In genomic region chr1:19650416-19651140, GRCh38 we compare ENCODE assay signal across 9 cellular contexts. TPM values are rescaled to one million over a fixed set of nuclear protein-coding genes. Genes with fewer than 3 reads are reported as not detected.
DNase-seq lines count a peak whose midpoint lies in the region; FAIRE-seq and TF ChIP-seq lines count a peak whose summit lies in the region.
"Had no signal": no experiment of that assay in that cellular context is flagged by ENCODE, and none has a peak within 500 bp of the region (broad histone marks: within the 10 kb centered on the region; RNA-seq: fewer than 3 reads in every experiment).

No MANE protein-coding gene starts in this region.

- H4K20me1 ChIP-seq in fibroblast of lung (ENCODE audit: control insufficient read depth, extremely low read depth, insufficient read depth, low read length): no peaks in the 10 kb centered on the region

- FAIRE-seq in RCC 7860 (lab: Jason Lieb, UNC): no peak

- H3K9ac ChIP-seq in fibroblast of lung (ENCODE audit: insufficient read depth, low read length): peak overlapping the region; percentile 26

- H3K79me2 ChIP-seq in ACC112 (ENCODE audit: control insufficient read depth, insufficient read depth, low read length, unreplicated experiment): peaks cover 46% of the 10 kb centered on the region
- H3K79me2 ChIP-seq in fibroblast of lung (ENCODE audit: control insufficient read depth, insufficient read depth, low read length): peaks cover 79% of the 10 kb centered on the region

- H3K4me2 ChIP-seq in fibroblast of lung (ENCODE audit: extremely low read depth, insufficient read depth, low read length): peak overlapping the region; percentile 68

- H3K27me3 ChIP-seq in ACC112 (ENCODE audit: insufficient read depth, low read length) (no peaks in the 10 kb centered on the region), fibroblast of lung (ENCODE audit: control insufficient read depth, insufficient read depth, low read length) (no peaks in the 10 kb centered on the region)

- no peaks in the 10 kb centered on the region for H3K36me3 ChIP-seq in ACC112 (ENCODE audit: insufficient read depth, low read length)
- peaks cover 3% of the 10 kb centered on the region for H3K36me3 ChIP-seq in fibroblast of lung (ENCODE audit: control insufficient read depth, insufficient read depth, low read length)
- H3K36me3 ChIP-seq: BLaER1 treated with 17β-estradiol and CSF1 and Interleukin-3, amounts not matched to agents 10 nM and 100 nM had no signal

- H3K4me1 ChIP-seq in ACC112 (ENCODE audit: control insufficient read depth, insufficient read depth, low read length, unreplicated experiment) (peaks cover 57% of the 10 kb centered on the region), fibroblast of lung (ENCODE audit: control insufficient read depth, extremely low read depth, insufficient read depth, low read length) (peaks cover 41% of the 10 kb centered on the region)

- no peak overlapping the region for H3K4me3 ChIP-seq in ACC112 (ENCODE audit: low read depth, low read length)
- peak overlapping the region in 1 of 4 experiments; percentile 12 for H3K4me3 ChIP-seq in fibroblast of lung (replicated peaks in 1 of 4; ENCODE audit: control extremely low read depth in 1 of 4, insufficient read depth in 1 of 4, low read depth in 3 of 4, low read length in 4 of 4)
- H3K4me3 ChIP-seq: BLaER1 treated with 17β-estradiol and CSF1 and Interleukin-3, amounts not matched to agents 10 nM and 100 nM had no signal

- intact Hi-C loops in posterior cingulate gyrus (cut with DNase I): loop anchor here (2.0 to 5.0 kb wide), 2 partner anchors 163 to 306 kb away; partner anchors contain the start of gene CAPZB

- H3K9me3 ChIP-seq in fibroblast of lung (ENCODE audit: control insufficient read depth, insufficient read depth, low read depth, low read length): no peaks in the 10 kb centered on the region
- H3K9me3 ChIP-seq: BLaER1 treated with 17β-estradiol and CSF1 and Interleukin-3, amounts not matched to agents 10 nM and 100 nM had no signal

- H2AFZ ChIP-seq in ACC112 (ENCODE audit: low read length, unreplicated experiment): no peak overlapping the region
- no peak overlapping the region for H2AFZ ChIP-seq in fibroblast of lung (ENCODE audit: low read length)

- TF ChIP-seq CTCF in fibroblast of lung (conservative IDR thresholded peaks at IDR 0.05 in 1 of 2, IDR thresholded peaks at IDR 0.05 in 1 of 2; ENCODE audit: low read depth in 1 of 2, low read length in 2 of 2): no peak

- DNase-seq in SK-N-DZ (ENCODE audit: low spot score) (peak; percentile 53), fibroblast of lung (ENCODE audit: low read depth in 2 of 2) (no peak), posterior cingulate gyrus (peak in 7 of 10 donors; percentile 47 to 92 (median 64)), activated gamma-delta T cell (lab: John Stamatoyannopoulos, UW) (no peak), RCC 7860 (ENCODE audit: low spot score) (no peak), NCI-H1105 (lab: John Stamatoyannopoulos, UW) (no peak)
- no peak for DNase-seq in activated CD4-positive, CD25-positive, alpha-beta regulatory T cell treated with anti-CD3 and anti-CD28 coated beads, Interleukin-2, amount 50 U/mL, for 72 hours

- peak overlapping the region; percentile 93 for H3K27ac ChIP-seq in ACC112 (ENCODE audit: low read depth, low read length)
- peak overlapping the region; percentile 91 for H3K27ac ChIP-seq in fibroblast of lung (ENCODE audit: insufficient read depth, low read length)
- H3K27ac ChIP-seq: BLaER1 treated with 17β-estradiol and CSF1 and Interleukin-3, amounts not matched to agents 10 nM and 100 nM had no signal

RNA-seq across cellular contexts. Expression of gene NBL1, which starts 6.5 kb away (rescaled TPM):
- polyA plus RNA-seq in SK-N-DZ (2014; cell fraction: cytosol; rRNA removed): 10.3 and 19.8 TPM in 2 replicates
- polyA plus RNA-seq in SK-N-DZ (2014; cell fraction: nucleus; rRNA removed): 6.2 and 8.9 TPM in 2 replicates
- 103 and 180 TPM in 2 replicates for total RNA-seq in fibroblast of lung
- polyA plus RNA-seq in fibroblast of lung: 59.3 and 115 TPM in 2 replicates
- 135 and 351 TPM in 2 replicates for polyA plus RNA-seq in fibroblast of lung (2012)
- polyA minus RNA-seq in fibroblast of lung (ENCODE audit: low replicate concordance): 374 and 622 TPM in 2 replicates

RNA-seq across cellular contexts. Expression of gene HTR6, which starts 14.1 kb away (rescaled TPM):
- polyA plus RNA-seq in SK-N-DZ (2014; cell fraction: cytosol; rRNA removed): 0.30 TPM in 1 of 2 replicates, not detected in the other
- polyA plus RNA-seq in SK-N-DZ (2014; cell fraction: nucleus; rRNA removed): not detected in 2 replicates
- total RNA-seq in fibroblast of lung: under 0.01 TPM in 1 of 2 replicates, not detected in the other
- polyA plus RNA-seq in fibroblast of lung: 0.02 TPM in 1 of 2 replicates, not detected in the other
- not detected in 2 replicates for polyA plus RNA-seq in fibroblast of lung (2012)
- 0.78 TPM in 1 of 2 replicates, not detected in the other for polyA minus RNA-seq in fibroblast of lung (ENCODE audit: low replicate concordance)

Comparison
In these comparisons a context has a peak if more than half of its experiments do, and no peak if none do; other contexts are left out.
1. DNase-seq: peak in SK-N-DZ (single experiment) and posterior cingulate gyrus (7 of 10); none in fibroblast of lung (0 of 2), activated gamma-delta T cell (single experiment), RCC 7860 (single experiment), NCI-H1105 (single experiment) and activated CD4-positive, CD25-positive, alpha-beta regulatory T cell treated with anti-CD3 and anti-CD28 coated beads, Interleukin-2, amount 50 U/mL, for 72 hours (single experiment).